Comparison of ENCODE assay signal across 15 cellular contexts in the genomic region with DNA sequence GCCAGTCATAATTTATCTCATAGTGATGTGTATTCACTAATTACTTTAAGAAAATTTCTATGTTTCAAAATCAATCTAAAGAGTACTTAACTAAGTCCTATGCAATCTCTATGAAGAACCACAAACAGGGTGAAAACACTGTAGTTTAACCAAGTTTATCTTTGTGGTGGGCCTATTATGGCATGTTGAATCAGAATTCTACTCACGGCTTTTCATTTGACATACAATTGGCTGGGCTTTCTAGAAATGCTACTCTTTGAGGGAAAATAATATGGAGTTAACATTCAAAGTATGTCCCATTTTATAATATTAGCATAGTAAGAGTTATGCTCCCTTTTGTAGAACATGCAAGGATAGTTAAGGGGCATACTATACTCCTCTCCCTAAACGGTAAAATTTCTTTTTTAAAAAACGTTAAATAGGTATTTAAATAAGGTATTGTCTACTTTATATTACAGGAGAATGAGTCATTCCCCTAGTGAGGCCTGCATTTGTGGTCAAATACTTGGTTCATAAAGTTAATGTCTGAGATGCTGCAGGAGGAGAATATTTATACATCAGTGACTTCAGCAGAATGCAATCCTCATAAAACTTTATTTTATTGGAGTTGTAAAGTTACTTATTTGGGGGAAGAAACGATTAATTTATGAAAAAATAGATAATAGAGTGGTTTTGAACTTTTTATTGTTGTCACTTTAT. TPM values are rescaled to one million over a fixed set of nuclear protein-coding genes. Genes with fewer than 3 reads are reported as not detected.
A peak's percentile ranks its signal among the peaks of the same experiment; 100 is the strongest.
DNase-seq lines count a peak whose midpoint lies in the region; ATAC-seq and TF ChIP-seq lines count a peak whose summit lies in the region.
"Had no signal": no experiment of that assay in that cellular context is flagged by ENCODE, and none has a peak within 500 bp of the region (broad histone marks: within the 10 kb centered on the region; RNA-seq: fewer than 3 reads in every experiment).

No MANE protein-coding gene starts in this region.

- peak overlapping the region; percentile 58 for H3K27ac ChIP-seq in smooth muscle cell (ENCODE audit: low read depth)
- H3K27ac ChIP-seq: dorsolateral prefrontal cortex, psoas muscle had no signal

- POLR2A ChIA-PET in WTC11 (lab: Charles Lee): no interaction called here

- TF ChIP-seq CTCF in WTC11 (IDR thresholded peaks at IDR 0.05) (no peak), foreskin fibroblast (IDR thresholded peaks at IDR 0.05; ENCODE audit: low read depth, low read length) (no peak), smooth muscle cell (IDR thresholded peaks at IDR 0.05; ENCODE audit: borderline replicate concordance, insufficient read depth, poor library complexity, severe bottlenecking) (no peak)

- H3K4me1 Mint-ChIP-seq in WTC11: peaks cover 11% of the 10 kb centered on the region

- H3K27me3 ChIP-seq in smooth muscle cell (ENCODE audit: low read depth): peaks cover 42% of the 10 kb centered on the region

- peaks cover 8% of the 10 kb centered on the region for H3F3A ChIP-seq in smooth muscle cell (ENCODE audit: low read depth)

- no peak overlapping the region for H3K27ac Mint-ChIP-seq in WTC11
- H3K27ac Mint-ChIP-seq: activated CD8-positive, alpha-beta T cell treated with anti-CD3 and anti-CD28 coated beads, Interleukin-2, amount 10 ng/mL, durations not matched to agents 7 days and 5 days; activated naive CD4-positive, alpha-beta T cell treated with anti-CD3 and anti-CD28 coated beads, Interleukin-2, amount 50 U/mL, for 24 hours had no signal

- H3K4me3 Mint-ChIP-seq in WTC11: peak overlapping the region; percentile 83; the same call in 1 of the 2 replicates
- H3K4me3 Mint-ChIP-seq: activated CD8-positive, alpha-beta T cell treated with anti-CD3 and anti-CD28 coated beads, Interleukin-2, amount 10 ng/mL, durations not matched to agents 7 days and 5 days; activated naive CD4-positive, alpha-beta T cell treated with anti-CD3 and anti-CD28 coated beads, Interleukin-2, amount 50 U/mL, for 24 hours had no signal

- H3K9ac ChIP-seq in smooth muscle cell (ENCODE audit: low read depth): no peak overlapping the region

- no peaks in the 10 kb centered on the region for H3K36me3 ChIP-seq in smooth muscle cell (ENCODE audit: low read depth)
- H3K36me3 ChIP-seq: HAP-1, heart left ventricle had no signal

- no peak overlapping the region for H2AFZ ChIP-seq in smooth muscle cell (ENCODE audit: low read depth)

- no peaks in the 10 kb centered on the region for H3K79me2 ChIP-seq in smooth muscle cell (ENCODE audit: low read depth)

- H4K20me1 ChIP-seq in smooth muscle cell (ENCODE audit: low read depth): no peaks in the 10 kb centered on the region

- H3K27me3 Mint-ChIP-seq in WTC11 (ENCODE audit: low read depth): peaks cover 78% of the 10 kb centered on the region

- peaks cover 10% of the 10 kb centered on the region for H3K9me3 Mint-ChIP-seq in WTC11

- DNase-seq in H4 (ENCODE audit: low spot score) (peak; percentile 24), WTC11 (ENCODE audit: low spot score) (no peak), foreskin fibroblast (peak in 1 of 2 donors; percentile 77), smooth muscle cell (lab: John Stamatoyannopoulos, UW; ENCODE audit: unreplicated experiment) (no peak), superior temporal gyrus (ENCODE audit: extremely low spot score) (no peak)
- DNase-seq: activated CD8-positive, alpha-beta T cell treated with anti-CD3 and anti-CD28 coated beads, Interleukin-2, amount 10 ng/mL, durations not matched to agents 7 days and 5 days; dorsolateral prefrontal cortex; heart left ventricle; NCI-H2107; psoas muscle had no signal

- CTCF ChIA-PET in WTC11 (lab: Charles Lee): interaction anchor here (0.7 kb wide), 1 partner anchor 119 kb away, joined by 3 read pairs; no protein-coding TSS in a partner anchor

- H3K4me3 ChIP-seq in foreskin fibroblast (ENCODE audit: low read depth in 1 of 2, low read length in 2 of 2): peak overlapping the region; percentile 84
- H3K4me3 ChIP-seq in smooth muscle cell: peak overlapping the region; percentile 68
- H3K4me3 ChIP-seq: psoas muscle had no signal

- H3K4me2 ChIP-seq in smooth muscle cell: peak overlapping the region; percentile 96

- 33% methylated on average over 4 of the region's 4 CpGs for WGBS in smooth muscle cell (ENCODE audit: low lambda C conversion rate)

- H3K36me3 Mint-ChIP-seq in WTC11: no peaks in the 10 kb centered on the region
- H3K36me3 Mint-ChIP-seq: activated naive CD4-positive, alpha-beta T cell treated with anti-CD3 and anti-CD28 coated beads, Interleukin-2, amount 50 U/mL, for 24 hours had no signal

- peaks cover 6% of the 10 kb centered on the region for H3K9me3 ChIP-seq in smooth muscle cell (replicated peaks; ENCODE audit: low read depth)
- H3K9me3 ChIP-seq: HAP-1 had no signal

- ATAC-seq in WTC11 (no peak), HG02588 (IDR thresholded peaks at IDR 0.05; ENCODE audit: unreplicated experiment) (no peak), GM21381 (IDR thresholded peaks at IDR 0.05; ENCODE audit: unreplicated experiment) (no peak), HG02678 (IDR thresholded peaks at IDR 0.05; ENCODE audit: unreplicated experiment) (no peak)
- ATAC-seq: activated CD8-positive, alpha-beta T cell treated with anti-CD3 and anti-CD28 coated beads, Interleukin-2, amount 10 ng/mL, durations not matched to agents 7 days and 5 days; heart left ventricle; psoas muscle had no signal

- peaks cover 4% of the 10 kb centered on the region for H3K4me1 ChIP-seq in smooth muscle cell (ENCODE audit: low read depth)
- H3K4me1 ChIP-seq: psoas muscle had no signal

TF ChIP-seq in WTC11, 78 proteins besides CTCF, POLR2A, EP300 and RAD21 (continues in another document):
- TF ChIP-seq TCF7 (CRISPR knock-in tag; IDR thresholded peaks at IDR 0.05; ENCODE audit: low read depth) (no peak), CDX4 (CRISPR knock-in tag; IDR thresholded peaks at IDR 0.05; ENCODE audit: borderline replicate concordance) (no peak), GABPB1 (CRISPR knock-in tag; IDR thresholded peaks at IDR 0.05) (no peak), TEAD4 (CRISPR knock-in tag; IDR thresholded peaks at IDR 0.05) (no peak), USF2 (CRISPR knock-in tag; IDR thresholded peaks at IDR 0.05) (no peak), RORB (CRISPR knock-in tag; IDR thresholded peaks at IDR 0.05) (no peak), ZBTB43 (CRISPR knock-in tag; IDR thresholded peaks at IDR 0.05) (no peak), SP1 (CRISPR knock-in tag; conservative IDR thresholded peaks at IDR 0.05) (no peak), ZNF232 (CRISPR knock-in tag; IDR thresholded peaks at IDR 0.05) (no peak), NFYB (CRISPR knock-in tag; conservative IDR thresholded peaks at IDR 0.05; ENCODE audit: low read depth) (no peak)
- TF ChIP-seq, protein P1, sequence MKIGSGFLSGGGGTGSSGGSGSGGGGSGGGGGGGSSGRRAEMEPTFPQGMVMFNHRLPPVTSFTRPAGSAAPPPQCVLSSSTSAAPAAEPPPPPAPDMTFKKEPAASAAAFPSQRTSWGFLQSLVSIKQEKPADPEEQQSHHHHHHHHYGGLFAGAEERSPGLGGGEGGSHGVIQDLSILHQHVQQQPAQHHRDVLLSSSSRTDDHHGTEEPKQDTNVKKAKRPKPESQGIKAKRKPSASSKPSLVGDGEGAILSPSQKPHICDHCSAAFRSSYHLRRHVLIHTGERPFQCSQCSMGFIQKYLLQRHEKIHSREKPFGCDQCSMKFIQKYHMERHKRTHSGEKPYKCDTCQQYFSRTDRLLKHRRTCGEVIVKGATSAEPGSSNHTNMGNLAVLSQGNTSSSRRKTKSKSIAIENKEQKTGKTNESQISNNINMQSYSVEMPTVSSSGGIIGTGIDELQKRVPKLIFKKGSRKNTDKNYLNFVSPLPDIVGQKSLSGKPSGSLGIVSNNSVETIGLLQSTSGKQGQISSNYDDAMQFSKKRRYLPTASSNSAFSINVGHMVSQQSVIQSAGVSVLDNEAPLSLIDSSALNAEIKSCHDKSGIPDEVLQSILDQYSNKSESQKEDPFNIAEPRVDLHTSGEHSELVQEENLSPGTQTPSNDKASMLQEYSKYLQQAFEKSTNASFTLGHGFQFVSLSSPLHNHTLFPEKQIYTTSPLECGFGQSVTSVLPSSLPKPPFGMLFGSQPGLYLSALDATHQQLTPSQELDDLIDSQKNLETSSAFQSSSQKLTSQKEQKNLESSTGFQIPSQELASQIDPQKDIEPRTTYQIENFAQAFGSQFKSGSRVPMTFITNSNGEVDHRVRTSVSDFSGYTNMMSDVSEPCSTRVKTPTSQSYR (CRISPR knock-in tag; IDR thresholded peaks at IDR 0.05): no peak

RNA-seq across cellular contexts. Expression of gene MOXD1, which starts 1.8 kb away (rescaled TPM):
- 2.4 and 11.1 TPM in 2 replicates for total RNA-seq in H4 (2014; rRNA removed; shearing (Covaris generic))
- 1.7 to 2.4 TPM (median 2.3 TPM) in 3 replicates for total RNA-seq in WTC11 (2021)
- 12.4 and 17.1 TPM in 2 replicates for total RNA-seq in smooth muscle cell
- polyA plus RNA-seq in smooth muscle cell: 15.6 and 19.4 TPM in 2 replicates
- total RNA-seq: activated CD8-positive, alpha-beta T cell treated with anti-CD3 and anti-CD28 coated beads, Interleukin-2, amount 10 ng/mL, durations not matched to agents 7 days and 5 days had no signal
